ENCODE assay signal across 9 cellular contexts in the genomic region with DNA sequence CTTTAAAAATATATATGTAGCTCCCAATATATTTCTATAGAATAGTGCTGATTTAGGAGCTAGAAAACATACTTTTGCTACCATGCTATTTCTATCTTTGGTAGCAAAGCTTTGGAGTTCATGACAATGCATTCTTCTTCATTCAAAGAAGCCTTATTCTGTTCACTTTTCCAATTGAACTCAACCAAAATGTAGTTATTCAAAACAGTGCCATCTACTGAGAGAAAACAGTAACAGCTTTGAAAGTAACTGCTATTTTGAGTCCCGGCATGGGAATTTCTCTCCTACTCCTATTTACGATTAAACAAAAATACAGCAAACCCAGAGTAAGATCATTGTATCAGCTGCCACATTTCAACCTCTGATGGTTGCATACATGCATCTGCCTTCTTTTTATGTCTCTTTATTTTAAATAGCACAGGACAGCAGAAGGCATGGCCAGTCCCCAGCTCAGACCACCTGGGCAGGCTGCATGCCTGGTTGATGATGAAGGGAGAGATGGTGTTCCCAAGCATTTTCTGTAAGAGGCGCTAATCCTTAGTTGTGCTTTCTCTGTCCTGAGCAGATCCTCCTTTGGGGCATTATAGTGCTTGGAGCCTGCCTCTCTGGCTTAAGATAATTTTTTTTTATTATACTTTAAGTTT.
DNase-seq lines count a peak whose midpoint lies in the region; ATAC-seq and TF ChIP-seq lines count a peak whose summit lies in the region.
"Had no signal": no experiment of that assay in that cellular context is flagged by ENCODE, and none has a peak within 500 bp of the region (broad histone marks: within the 10 kb centered on the region; RNA-seq: fewer than 3 reads in every experiment).

No MANE protein-coding gene starts in this region.

- DNase-seq in ACHN (peak; percentile 47), RPMI8226 (peak; percentile 12), glomerular visceral epithelial cell (ENCODE audit: extremely low spot score) (peak; percentile 24)
- no peak for DNase-seq in activated naive CD4-positive, alpha-beta T cell treated with Interleukin-2 at 50 U/mL for 16 hours
- DNase-seq in activated CD8-positive, alpha-beta memory T cell treated with anti-CD3 and anti-CD28 coated beads, Interleukin-2, amount 10 ng/mL, durations not matched to agents 7 days and 5 days: no peak
- DNase-seq: islet precursor cell had no signal

- no peak for ATAC-seq in activated CD8-positive, alpha-beta memory T cell treated with anti-CD3 and anti-CD28 coated beads, Interleukin-2, amount 10 ng/mL, durations not matched to agents 7 days and 5 days
- ATAC-seq in GM19324 (IDR thresholded peaks at IDR 0.05; ENCODE audit: low FRiP score, unreplicated experiment) (no peak), GM19351 (IDR thresholded peaks at IDR 0.05; ENCODE audit: unreplicated experiment) (no peak)

- H3K4me3 Mint-ChIP-seq in activated CD8-positive, alpha-beta memory T cell treated with anti-CD3 and anti-CD28 coated beads, Interleukin-2, amount 10 ng/mL, durations not matched to agents 7 days and 5 days: no peak overlapping the region

- H3K27me3 Mint-ChIP-seq in activated CD8-positive, alpha-beta memory T cell treated with anti-CD3 and anti-CD28 coated beads, Interleukin-2, amount 10 ng/mL, durations not matched to agents 7 days and 5 days: no peaks in the 10 kb centered on the region

- no peaks in the 10 kb centered on the region for H3K4me1 Mint-ChIP-seq in activated CD8-positive, alpha-beta memory T cell treated with anti-CD3 and anti-CD28 coated beads, Interleukin-2, amount 10 ng/mL, durations not matched to agents 7 days and 5 days

- H3K9me3 Mint-ChIP-seq in activated CD8-positive, alpha-beta memory T cell treated with anti-CD3 and anti-CD28 coated beads, Interleukin-2, amount 10 ng/mL, durations not matched to agents 7 days and 5 days (ENCODE audit: low read depth): no peaks in the 10 kb centered on the region

- CTCF ChIA-PET in activated CD8-positive, alpha-beta memory T cell treated with anti-CD3 and anti-CD28 coated beads, Interleukin-2, amount 10 ng/mL, durations not matched to agents 7 days and 5 days (lab: Charles Lee): interaction anchor here (1.3 to 1.5 kb wide), 2 partner anchors 8 to 14 kb away, joined by 4 to 8 read pairs; no protein-coding TSS in a partner anchor

- no peaks in the 10 kb centered on the region for H3K36me3 Mint-ChIP-seq in activated CD8-positive, alpha-beta memory T cell treated with anti-CD3 and anti-CD28 coated beads, Interleukin-2, amount 10 ng/mL, durations not matched to agents 7 days and 5 days

- no peak overlapping the region for H3K27ac Mint-ChIP-seq in activated CD8-positive, alpha-beta memory T cell treated with anti-CD3 and anti-CD28 coated beads, Interleukin-2, amount 10 ng/mL, durations not matched to agents 7 days and 5 days

- in situ Hi-C loops in ACHN (cut with HindIII; ENCODE audit: low pct_ligation_motif_present, low pct_unique_long_range_greater_than_20kb, low sequenced_read_pairs): loop anchor here (25.0 kb wide), 1 partner anchor 233 kb away; no protein-coding TSS in a partner anchor

- peak; percentile 26; the same call in 1 of the 2 replicates for TF ChIP-seq CTCF in GM12874 (IDR thresholded peaks at IDR 0.05; ENCODE audit: insufficient read depth, low read depth, low read length)

Comparison
In these comparisons a context has a peak if more than half of its experiments do, and no peak if none do; other contexts are left out.
1. DNase-seq: peak in ACHN (single experiment), RPMI8226 (single experiment) and glomerular visceral epithelial cell (single experiment); none in activated naive CD4-positive, alpha-beta T cell treated with Interleukin-2 at 50 U/mL for 16 hours (single experiment) and activated CD8-positive, alpha-beta memory T cell treated with anti-CD3 and anti-CD28 coated beads, Interleukin-2, amount 10 ng/mL, durations not matched to agents 7 days and 5 days (single experiment).